In genomic region chr21:25385912-25386474, GRCh38 we compare ENCODE assay signal across 8 cellular contexts.
DNase-seq lines count a peak whose midpoint lies in the region; ATAC-seq and TF ChIP-seq lines count a peak whose summit lies in the region.

No MANE protein-coding gene starts in this region.

- intact Hi-C loops in Right ventricle myocardium superior (cut with DNase I) (no loop called here), left ventricle myocardium superior (cut with micrococcal nuclease) (no loop called here), lower lobe of right lung (cut with DNase I) (no loop called here)

- TF ChIP-seq CTCF in LNCAP (IDR thresholded peaks at IDR 0.05) = peak; percentile 62
- peak; percentile 86 for TF ChIP-seq CTCF in lower lobe of right lung (IDR thresholded peaks at IDR 0.05)

- H3K27me3 ChIP-seq in lower lobe of right lung (ENCODE audit: low read depth) = no peaks in the 10 kb centered on the region

- no peaks in the 10 kb centered on the region for H3K4me1 ChIP-seq in lower lobe of right lung

- no peak overlapping the region for H3K27ac ChIP-seq in lower lobe of right lung

- no peaks in the 10 kb centered on the region for H3K36me3 ChIP-seq in lower lobe of right lung

- no peak overlapping the region for H3K4me3 ChIP-seq in lower lobe of right lung

- no peaks in the 10 kb centered on the region for H3K9me3 ChIP-seq in lower lobe of right lung

- peak; percentile 57 for ATAC-seq in Right ventricle myocardium superior (ENCODE audit: poor library complexity)
- no peak for ATAC-seq in left ventricle myocardium superior
- ATAC-seq in lower lobe of right lung = peak; percentile 77 to 81
- no peak for ATAC-seq in GM19328 (IDR thresholded peaks at IDR 0.05; ENCODE audit: unreplicated experiment)
- no peak for ATAC-seq in GM21360 (IDR thresholded peaks at IDR 0.05; ENCODE audit: unreplicated experiment)

- no peak for DNase-seq in Right ventricle myocardium superior
- no peak for DNase-seq in left ventricle myocardium superior
- peak; percentile 72 for DNase-seq in OCI-M1 (lab: John Stamatoyannopoulos, UW)
- DNase-seq in dermis blood vessel endothelial cell = peak; percentile 62
- DNase-seq in lower lobe of right lung = no peak

Comparison
In these comparisons a context has a peak if more than half of its experiments do, and no peak if none do; other contexts are left out.
1. ATAC-seq: peak in Right ventricle myocardium superior (single experiment) and lower lobe of right lung (2 of 2); none in left ventricle myocardium superior (single experiment), GM19328 (single experiment) and GM21360 (single experiment).
2. DNase-seq: peak in OCI-M1 (single experiment) and dermis blood vessel endothelial cell (single experiment); none in Right ventricle myocardium superior (single experiment), left ventricle myocardium superior (single experiment) and lower lobe of right lung (single experiment).